In the genomic region with DNA sequence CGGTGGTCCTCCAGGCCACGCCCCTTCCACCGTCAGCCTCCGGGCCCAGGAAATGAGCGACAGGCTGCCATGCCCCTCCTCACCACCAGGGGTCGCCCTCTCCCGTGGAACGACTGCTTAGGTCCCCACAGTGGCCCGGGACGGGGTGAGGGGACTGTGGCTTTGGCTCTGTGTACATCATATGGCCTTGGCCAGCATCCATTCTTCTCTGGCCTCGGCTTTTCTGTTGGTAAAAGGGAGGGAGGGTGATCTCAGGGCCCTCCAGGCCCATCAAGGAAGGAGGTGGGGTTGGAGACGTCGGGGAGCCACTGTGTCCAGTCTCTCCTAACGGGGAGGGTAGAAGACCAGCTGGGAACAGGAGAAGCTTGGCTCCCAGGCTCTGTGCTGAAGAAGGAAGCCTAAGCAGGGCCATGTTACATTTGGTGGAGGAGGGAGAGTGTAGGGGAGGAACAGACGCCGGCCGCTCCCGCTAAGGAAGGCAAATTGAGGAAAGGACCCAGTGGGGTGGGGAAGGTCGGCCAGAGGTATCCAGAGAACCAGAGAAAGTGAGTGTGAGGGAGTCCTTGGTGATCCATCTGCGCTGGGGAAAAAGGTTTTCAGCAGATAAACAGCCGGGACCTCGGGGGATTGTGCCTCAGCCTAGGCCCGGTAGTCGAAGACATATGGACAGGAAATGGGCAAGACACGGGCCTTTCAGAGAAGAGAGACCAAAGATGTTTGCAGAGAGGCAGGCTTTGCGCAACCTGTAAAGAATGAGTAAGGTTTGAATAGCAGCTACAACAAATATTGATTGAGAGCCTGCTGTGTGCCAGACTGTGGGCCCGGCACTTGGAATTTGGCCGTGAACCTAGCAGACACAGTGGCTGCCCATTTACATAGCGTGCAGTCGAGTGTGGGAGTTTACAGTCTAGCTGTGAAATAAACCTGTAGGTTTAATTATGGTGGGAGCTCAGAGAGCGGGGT, we compare ENCODE assay signal across 8 cellular contexts. TPM values are rescaled to one million over a fixed set of nuclear protein-coding genes. Genes with fewer than 3 reads are reported as not detected.
DNase-seq lines count a peak whose midpoint lies in the region; ATAC-seq and TF ChIP-seq lines count a peak whose summit lies in the region.

No MANE protein-coding gene starts in this region.

- no peaks in the 10 kb centered on the region for H3K36me3 Mint-ChIP-seq in T-cell

- CTCF ChIA-PET in T-cell (lab: Charles Lee), result interaction anchor here (0.6 to 4.5 kb wide), 10 partner anchors 26 to 135 kb away, joined by 3 to 65 read pairs (median 5); partner anchors contain the start of gene ELMOD3 (in 1 of the 2)

- H3K4me1 ChIP-seq in adrenal gland (replicated peaks in 1 of 2) (peaks cover 9 to 27% of the 10 kb centered on the region in 2 donors), rectal smooth muscle tissue (ENCODE audit: control insufficient read depth, insufficient read depth, low read length) (peaks cover 16% of the 10 kb centered on the region), vagina (peaks cover 34% of the 10 kb centered on the region)

- H3K27me3 Mint-ChIP-seq in T-cell, result no peaks in the 10 kb centered on the region

- H3K9me3 Mint-ChIP-seq in T-cell, result no peaks in the 10 kb centered on the region

- H3K27me3 ChIP-seq in adrenal gland (no peaks in the 10 kb centered on the region), rectal smooth muscle tissue (ENCODE audit: control insufficient read depth, insufficient read depth, low read length) (no peaks in the 10 kb centered on the region), vagina (no peaks in the 10 kb centered on the region)

- peak; percentile 59 for ATAC-seq in HG02588 (IDR thresholded peaks at IDR 0.05; ENCODE audit: unreplicated experiment)
- ATAC-seq in T-cell (replicated peaks in 1 of 4), result peak; percentile 59 to 68 (median 65)
- peak; percentile 77 to 78 for ATAC-seq in left cardiac atrium

- peak overlapping the region; percentile 84 to 86 for H3K27ac Mint-ChIP-seq in T-cell

- H3K36me3 ChIP-seq in adrenal gland (replicated peaks in 1 of 2), result no peaks in the 10 kb centered on the region
- no peaks in the 10 kb centered on the region for H3K36me3 ChIP-seq in rectal smooth muscle tissue (ENCODE audit: control insufficient read depth, insufficient read depth, low read length)
- H3K36me3 ChIP-seq in vagina, result no peaks in the 10 kb centered on the region

- POLR2A ChIA-PET in T-cell (lab: Charles Lee), result interaction anchor here in 1 of 2 donors (0.5 to 1.6 kb wide), 2 partner anchors 119 to 128 kb away, joined by 3 to 8 read pairs; no protein-coding TSS in a partner anchor

- peaks cover 20 to 27% (median 22%) of the 10 kb centered on the region in 3 donors for H3K4me1 Mint-ChIP-seq in T-cell

- 31 to 41% (median 34%) methylated on average over 26 to 31 of the region's 31 CpGs for WGBS in adrenal gland, 4 donors

- intact Hi-C loops in adrenal gland (cut with DNase I) (loop anchor here (2.0 kb wide), 2 partner anchors 130 to 132 kb away; no protein-coding TSS in a partner anchor), left cardiac atrium (cut with DNase I) (loop anchor here (1.0 to 5.0 kb wide), 3 partner anchors 116 to 131 kb away; partner anchors contain the start of gene MAT2A (in 1 of the 2)), vagina (cut with DNase I) (no loop called here)

- peak overlapping the region; percentile 29 for H3K9ac ChIP-seq in rectal smooth muscle tissue (ENCODE audit: low read length)

- TF ChIP-seq CTCF in GM12865 (IDR thresholded peaks at IDR 0.05; ENCODE audit: insufficient read depth, low read depth, low read length, missing control alignments) (peak; percentile 100), adrenal gland (IDR thresholded peaks at IDR 0.05) (peak; percentile 100), vagina (IDR thresholded peaks at IDR 0.05) (peak; percentile 100)

- DNase-seq in GM12865 (ENCODE audit: low read depth), result peak; percentile 87
- DNase-seq in NCI-H1092 treated with DMSO at 0.1 percent for 48 hours (lab: John Stamatoyannopoulos, UW), result peak; percentile 75
- DNase-seq in T-cell, result peak; percentile 47 to 91 (median 81)
- peak; percentile 92 to 97 (median 94) for DNase-seq in adrenal gland
- DNase-seq in left cardiac atrium, result peak; percentile 92
- no peak for DNase-seq in vagina (ENCODE audit: extremely low spot score in 2 of 2)

- H3K4me3 Mint-ChIP-seq in T-cell, result peak overlapping the region; percentile 62 to 89 (median 74)

- H3K4me3 ChIP-seq in GM12865 (ENCODE audit: low read depth, low read length) (no peak overlapping the region), adrenal gland (no peak overlapping the region), rectal smooth muscle tissue (ENCODE audit: low read length) (peak overlapping the region; percentile 38), vagina (peak overlapping the region; percentile 1 to 16)

- peak overlapping the region; percentile 7 to 95 (median 48) for H3K27ac ChIP-seq in adrenal gland
- H3K27ac ChIP-seq in rectal smooth muscle tissue (ENCODE audit: low read depth, low read length), result peak overlapping the region; percentile 53
- H3K27ac ChIP-seq in vagina, result peak overlapping the region; percentile 99

- H3K9me3 ChIP-seq in adrenal gland (replicated peaks in 1 of 3) (no peaks in the 10 kb centered on the region), vagina (no peaks in the 10 kb centered on the region)

- TF ChIP-seq POLR2A in adrenal gland (IDR thresholded peaks at IDR 0.05) (peak in 1 of 2 donors; percentile 12), vagina (IDR thresholded peaks at IDR 0.05) (no peak)

RNA-seq across cellular contexts. Expression of gene SH2D6, which starts 2.5 kb away (rescaled TPM):
- total RNA-seq in T-cell (1 to 10 TPM in 1 of 5 donors, under 1 TPM in 3, not detected in 1; 0.49 to 1.1 (median 0.60) TPM), adrenal gland (1 to 10 TPM in 1 of 8 donors, under 1 TPM in 2, not detected in 5; 0.69 to 1.4 (median 0.74) TPM), left cardiac atrium (under 1 TPM; 0.29 to 0.37 TPM), vagina (not detected)
- 1 to 10 TPM in 2 of 3 donors, under 1 TPM in 1; 0.53 to 4.2 (median 1.3) TPM for polyA plus RNA-seq in adrenal gland

RNA-seq across cellular contexts. Expression of gene CAPG, which starts 10.9 kb away (rescaled TPM):
- total RNA-seq in T-cell (10 to 100 TPM; 30.1 to 71.7 (median 41.2) TPM), adrenal gland (100 to 1,000 TPM in 1 of 8 donors, 10 to 100 TPM in 7; 17.5 to 104 (median 41.4) TPM), left cardiac atrium (10 to 100 TPM; 13.6 to 20.3 TPM), vagina (165 TPM)
- 100 to 1,000 TPM in 1 of 3 donors, 10 to 100 TPM in 2; 13.8 to 192 (median 71.2) TPM for polyA plus RNA-seq in adrenal gland

Comparison
In these comparisons a context has a peak if more than half of its experiments do, and no peak if none do; other contexts are left out.
1. DNase-seq: peak in GM12865 (single experiment), NCI-H1092 treated with DMSO at 0.1 percent for 48 hours (single experiment), T-cell (34 of 34), adrenal gland (7 of 7) and left cardiac atrium (single experiment); none in vagina (0 of 2).
2. H3K4me3 ChIP-seq: peak in rectal smooth muscle tissue (single experiment) and vagina (2 of 2); none in GM12865 (single experiment) and adrenal gland (0 of 4).
3. H3K27ac ChIP-seq: peak in every context shown above with its lines; median percentile 99 in vagina; 53 in rectal smooth muscle tissue; 48 in adrenal gland.
4. Peak in every context shown above with its lines, with median percentiles within 50 percentile points of each other: CTCF ChIP-seq and ATAC-seq.